ENCODE assay signal across 21 cellular contexts in genomic region chr2:126900646-126901319, GRCh38. TPM values are rescaled to one million over a fixed set of nuclear protein-coding genes. Genes with fewer than 3 reads are reported as not detected.
DNase-seq lines count a peak whose midpoint lies in the region; ATAC-seq and TF ChIP-seq lines count a peak whose summit lies in the region.
"Had no signal": no experiment of that assay in that cellular context is flagged by ENCODE, and none has a peak within 500 bp of the region (broad histone marks: within the 10 kb centered on the region; RNA-seq: fewer than 3 reads in every experiment).

No MANE protein-coding gene starts in this region.

- no peak overlapping the region for H3K27ac Mint-ChIP-seq in activated CD4-positive, alpha-beta memory T cell treated with anti-CD3 and anti-CD28 coated beads, Interleukin-2, amount 10 ng/mL, durations not matched to agents 7 days and 5 days
- H3K27ac Mint-ChIP-seq in activated CD4-positive, alpha-beta memory T cell treated with anti-CD3 and anti-CD28 coated beads for 36 hours, result no peak overlapping the region
- no peak overlapping the region for H3K27ac Mint-ChIP-seq in natural killer cell treated with Interleukin-12 subunit alpha and Interleukin-12 subunit beta and Interleukin-15 and Interleukin-18, amount 100 ng/mL, for 72 hours
- H3K27ac Mint-ChIP-seq in natural killer cell (no peak overlapping the region), osteocyte (ENCODE audit: unreplicated experiment) (no peak overlapping the region)
- H3K27ac Mint-ChIP-seq: CD14-positive monocyte had no signal

- no peaks in the 10 kb centered on the region for H3K27me3 Mint-ChIP-seq in activated CD4-positive, alpha-beta memory T cell treated with anti-CD3 and anti-CD28 coated beads, Interleukin-2, amount 10 ng/mL, durations not matched to agents 7 days and 5 days
- H3K27me3 Mint-ChIP-seq in activated CD4-positive, alpha-beta memory T cell treated with anti-CD3 and anti-CD28 coated beads for 36 hours, result peaks cover 13% of the 10 kb centered on the region
- peaks cover 8 to 19% of the 10 kb centered on the region in 2 donors for H3K27me3 Mint-ChIP-seq in natural killer cell treated with Interleukin-12 subunit alpha and Interleukin-12 subunit beta and Interleukin-15 and Interleukin-18, amount 100 ng/mL, for 72 hours
- H3K27me3 Mint-ChIP-seq in natural killer cell (ENCODE audit: low read depth in 2 of 2), result peaks cover 0 to 2% of the 10 kb centered on the region in 2 donors
- H3K27me3 Mint-ChIP-seq in osteocyte (ENCODE audit: unreplicated experiment), result peaks cover 3% of the 10 kb centered on the region

- POLR2A ChIA-PET in activated CD4-positive, alpha-beta memory T cell treated with anti-CD3 and anti-CD28 coated beads, Interleukin-2, amount 10 ng/mL, durations not matched to agents 7 days and 5 days (lab: Charles Lee), result no interaction called here
- POLR2A ChIA-PET in activated CD4-positive, alpha-beta memory T cell treated with anti-CD3 and anti-CD28 coated beads for 36 hours (lab: Charles Lee), result no interaction called here
- POLR2A ChIA-PET in OCI-LY7 (lab: Charles Lee), result no interaction called here

- no peaks in the 10 kb centered on the region for H3K9me3 Mint-ChIP-seq in activated CD4-positive, alpha-beta memory T cell treated with anti-CD3 and anti-CD28 coated beads, Interleukin-2, amount 10 ng/mL, durations not matched to agents 7 days and 5 days
- peaks cover 4% of the 10 kb centered on the region for H3K9me3 Mint-ChIP-seq in activated CD4-positive, alpha-beta memory T cell treated with anti-CD3 and anti-CD28 coated beads for 36 hours
- no peaks in the 10 kb centered on the region for H3K9me3 Mint-ChIP-seq in natural killer cell treated with Interleukin-12 subunit alpha and Interleukin-12 subunit beta and Interleukin-15 and Interleukin-18, amount 100 ng/mL, for 72 hours
- H3K9me3 Mint-ChIP-seq in natural killer cell, result peaks cover 0 to 2% of the 10 kb centered on the region in 2 donors
- H3K9me3 Mint-ChIP-seq in osteocyte (ENCODE audit: unreplicated experiment), result peaks cover 9% of the 10 kb centered on the region

- H3K4me3 Mint-ChIP-seq in activated CD4-positive, alpha-beta memory T cell treated with anti-CD3 and anti-CD28 coated beads, Interleukin-2, amount 10 ng/mL, durations not matched to agents 7 days and 5 days, result no peak overlapping the region
- H3K4me3 Mint-ChIP-seq in activated CD4-positive, alpha-beta memory T cell treated with anti-CD3 and anti-CD28 coated beads for 36 hours, result no peak overlapping the region
- no peak overlapping the region for H3K4me3 Mint-ChIP-seq in natural killer cell treated with Interleukin-12 subunit alpha and Interleukin-12 subunit beta and Interleukin-15 and Interleukin-18, amount 100 ng/mL, for 72 hours
- H3K4me3 Mint-ChIP-seq in natural killer cell (no peak overlapping the region), osteocyte (ENCODE audit: unreplicated experiment) (no peak overlapping the region)
- H3K4me3 Mint-ChIP-seq: CD14-positive monocyte had no signal

- no peaks in the 10 kb centered on the region for H3K27me3 ChIP-seq in vagina

- TF ChIP-seq CTCF in natural killer cell (IDR thresholded peaks at IDR 0.05) (no peak), osteocyte (IDR thresholded peaks at IDR 0.05) (no peak), vagina (IDR thresholded peaks at IDR 0.05) (no peak), OCI-LY7 (conservative IDR thresholded peaks at IDR 0.05; ENCODE audit: low read length) (no peak)

- no peaks in the 10 kb centered on the region for H3K79me2 ChIP-seq in OCI-LY7 (ENCODE audit: insufficient read depth, low read depth, low read length)

- no peaks in the 10 kb centered on the region for H3K4me1 Mint-ChIP-seq in activated CD4-positive, alpha-beta memory T cell treated with anti-CD3 and anti-CD28 coated beads, Interleukin-2, amount 10 ng/mL, durations not matched to agents 7 days and 5 days
- no peaks in the 10 kb centered on the region for H3K4me1 Mint-ChIP-seq in activated CD4-positive, alpha-beta memory T cell treated with anti-CD3 and anti-CD28 coated beads for 36 hours (ENCODE audit: low read depth)
- no peaks in the 10 kb centered on the region for H3K4me1 Mint-ChIP-seq in natural killer cell treated with Interleukin-12 subunit alpha and Interleukin-12 subunit beta and Interleukin-15 and Interleukin-18, amount 100 ng/mL, for 72 hours (ENCODE audit: low read depth in 2 of 2)
- no peaks in the 10 kb centered on the region for H3K4me1 Mint-ChIP-seq in natural killer cell
- H3K4me1 Mint-ChIP-seq in osteocyte (ENCODE audit: unreplicated experiment), result no peaks in the 10 kb centered on the region
- H3K4me1 Mint-ChIP-seq: CD14-positive monocyte had no signal

- no peak overlapping the region for H3K4me2 ChIP-seq in OCI-LY7 (ENCODE audit: low read length)

- BruUV-seq in OCI-LY7 (replicated peaks; lab: Mats Ljungman, UMichigan), result no TSS peak

- H3K9me2 ChIP-seq in OCI-LY7 (ENCODE audit: insufficient read depth, low read length), result no peaks in the 10 kb centered on the region

- H3K27ac ChIP-seq in vagina (no peak overlapping the region), OCI-LY7 (ENCODE audit: low read depth, low read length, poor library complexity, severe bottlenecking) (no peak overlapping the region)
- H3K27ac ChIP-seq: 22Rv1 had no signal

- no peaks in the 10 kb centered on the region for H4K20me1 ChIP-seq in OCI-LY7 (ENCODE audit: insufficient read depth, low read length)

- intact Hi-C loops in activated CD4-positive, alpha-beta memory T cell treated with anti-CD3 and anti-CD28 coated beads for 36 hours (cut with micrococcal nuclease), result no loop called here
- intact Hi-C loops in natural killer cell (cut with micrococcal nuclease), result no loop called here
- intact Hi-C loops in vagina (cut with DNase I), result no loop called here
- intact Hi-C loops in OCI-LY7 (cut with micrococcal nuclease; ENCODE audit: unreplicated experiment), result no loop called here

- ATAC-seq in natural killer cell treated with Interleukin-12 subunit alpha and Interleukin-12 subunit beta and Interleukin-15 and Interleukin-18, amount 100 ng/mL, for 72 hours, result no peak
- ATAC-seq in natural killer cell, result no peak

- DNase-seq in activated CD4-positive, alpha-beta memory T cell treated with anti-CD3 and anti-CD28 coated beads, Interleukin-2, amount 10 ng/mL, durations not matched to agents 7 days and 5 days, result peak; percentile 3
- DNase-seq in activated CD4-positive, alpha-beta memory T cell treated with anti-CD3 and anti-CD28 coated beads for 36 hours, result no peak
- peak; percentile 6 for DNase-seq in natural killer cell treated with Interleukin-12 subunit alpha and Interleukin-12 subunit beta and Interleukin-15 and Interleukin-18, amount 100 ng/mL, for 72 hours (ENCODE audit: low spot score)
- DNase-seq in natural killer cell (no peak), osteocyte (ENCODE audit: extremely low spot score, unreplicated experiment) (peak; percentile 63), vagina (ENCODE audit: extremely low spot score in 2 of 2) (peak; percentile 72 to 75), OCI-LY7 (ENCODE audit: low spot score) (no peak)
- no peak for DNase-seq in activated CD4-positive, alpha-beta T cell treated with anti-CD3 and anti-CD28 coated beads for 48 hours
- DNase-seq: DMS79 treated with DMSO at 0.1 percent for 48 hours, H7, MM.1S, NCI-H1092, NCI-H146, NCI-H2029 treated with DMSO at 0.1 percent for 48 hours, NCI-H2171, NCI-H446, NCI-H69, SHP77 had no signal

- CTCF ChIA-PET in activated CD4-positive, alpha-beta memory T cell treated with anti-CD3 and anti-CD28 coated beads, Interleukin-2, amount 10 ng/mL, durations not matched to agents 7 days and 5 days (lab: Charles Lee), result no interaction called here
- CTCF ChIA-PET in activated CD4-positive, alpha-beta memory T cell treated with anti-CD3 and anti-CD28 coated beads for 36 hours (lab: Charles Lee), result no interaction called here
- CTCF ChIA-PET in OCI-LY7 (lab: Charles Lee; ENCODE audit: unreplicated experiment), result interaction anchor here (0.6 kb wide), 2 partner anchors 136 to 280 kb away, joined by 3 read pairs; no protein-coding TSS in a partner anchor

- TF ChIP-seq POLR2A in vagina (IDR thresholded peaks at IDR 0.05), result no peak

- no peak overlapping the region for H2AFZ ChIP-seq in OCI-LY7 (ENCODE audit: low read length)

- H3K36me3 ChIP-seq in vagina (no peaks in the 10 kb centered on the region), OCI-LY7 (ENCODE audit: insufficient read depth, low read length) (no peaks in the 10 kb centered on the region)

- H3K9me3 ChIP-seq in vagina (no peaks in the 10 kb centered on the region), OCI-LY7 (ENCODE audit: low read length) (peaks cover 8% of the 10 kb centered on the region; the same call in 1 of the 2 replicates)

- H3K4me1 ChIP-seq in vagina, result no peaks in the 10 kb centered on the region
- peaks cover 12% of the 10 kb centered on the region for H3K4me1 ChIP-seq in OCI-LY7 (ENCODE audit: insufficient read depth, low read length, poor library complexity, severe bottlenecking)

- H3K4me3 ChIP-seq in vagina (no peak overlapping the region), OCI-LY7 (ENCODE audit: low read depth, low read length, poor library complexity, severe bottlenecking) (no peak overlapping the region)

- no peaks in the 10 kb centered on the region for H3K36me3 Mint-ChIP-seq in activated CD4-positive, alpha-beta memory T cell treated with anti-CD3 and anti-CD28 coated beads, Interleukin-2, amount 10 ng/mL, durations not matched to agents 7 days and 5 days (ENCODE audit: low read depth)
- no peaks in the 10 kb centered on the region for H3K36me3 Mint-ChIP-seq in activated CD4-positive, alpha-beta memory T cell treated with anti-CD3 and anti-CD28 coated beads for 36 hours
- no peaks in the 10 kb centered on the region for H3K36me3 Mint-ChIP-seq in natural killer cell treated with Interleukin-12 subunit alpha and Interleukin-12 subunit beta and Interleukin-15 and Interleukin-18, amount 100 ng/mL, for 72 hours
- H3K36me3 Mint-ChIP-seq in natural killer cell (no peaks in the 10 kb centered on the region), osteocyte (ENCODE audit: unreplicated experiment) (no peaks in the 10 kb centered on the region)
- H3K36me3 Mint-ChIP-seq: CD14-positive monocyte had no signal

RNA-seq across cellular contexts. Expression of gene TEX51, which starts 2.1 kb away (rescaled TPM):
- total RNA-seq in activated CD4-positive, alpha-beta memory T cell treated with anti-CD3 and anti-CD28 coated beads, Interleukin-2, amount 10 ng/mL, durations not matched to agents 7 days and 5 days, result not detected
- not detected for total RNA-seq in activated CD4-positive, alpha-beta memory T cell treated with anti-CD3 and anti-CD28 coated beads for 36 hours
- total RNA-seq in natural killer cell treated with Interleukin-12 subunit alpha and Interleukin-12 subunit beta and Interleukin-15 and Interleukin-18, amount 100 ng/mL, for 72 hours, result not detected
- not detected for total RNA-seq in natural killer cell
- not detected in 2 replicates for total RNA-seq in osteocyte
- total RNA-seq in vagina, result not detected
- total RNA-seq in OCI-LY7 (2014; rRNA removed; shearing (Covaris generic)), result not detected in 2 replicates
- total RNA-seq in OCI-LY7 (2022), result not detected in 2 replicates
- total RNA-seq: H7, LHCN-M2 had no signal

Comparison
In these comparisons a context has a peak if more than half of its experiments do, and no peak if none do; other contexts are left out.
1. DNase-seq: peak in activated CD4-positive, alpha-beta memory T cell treated with anti-CD3 and anti-CD28 coated beads, Interleukin-2, amount 10 ng/mL, durations not matched to agents 7 days and 5 days (single experiment), natural killer cell treated with Interleukin-12 subunit alpha and Interleukin-12 subunit beta and Interleukin-15 and Interleukin-18, amount 100 ng/mL, for 72 hours (single experiment), osteocyte (single experiment) and vagina (2 of 2); none in activated CD4-positive, alpha-beta memory T cell treated with anti-CD3 and anti-CD28 coated beads for 36 hours (single experiment), natural killer cell (single experiment), activated CD4-positive, alpha-beta T cell treated with anti-CD3 and anti-CD28 coated beads for 48 hours (single experiment) and OCI-LY7 (single experiment).